8 cellular contexts compared by ENCODE assay signal in genomic region chr3:169945313-169945712, GRCh38.
DNase-seq lines count a peak whose midpoint lies in the region; ATAC-seq lines count a peak whose summit lies in the region.

No MANE protein-coding gene starts in this region.

- H3K27me3 Mint-ChIP-seq in effector memory CD8-positive, alpha-beta T cell, result peaks cover 15 to 20% of the 10 kb centered on the region in 2 donors
- no peaks in the 10 kb centered on the region for H3K27me3 Mint-ChIP-seq in stimulated activated naive CD8-positive, alpha-beta T cell treated with anti-CD3 and anti-CD28 coated beads, Interleukin-15, amount 100 ng/mL, for 72 hours

- H3K4me3 Mint-ChIP-seq in effector memory CD8-positive, alpha-beta T cell, result no peak overlapping the region
- peak overlapping the region; percentile 36 to 64 for H3K4me3 Mint-ChIP-seq in stimulated activated naive CD8-positive, alpha-beta T cell treated with anti-CD3 and anti-CD28 coated beads, Interleukin-15, amount 100 ng/mL, for 72 hours

- H3K4me1 ChIP-seq in effector memory CD4-positive, alpha-beta T cell (ENCODE audit: control insufficient read depth, insufficient read depth, low read length, poor library complexity, severe bottlenecking), result no peaks in the 10 kb centered on the region

- no peaks in the 10 kb centered on the region for H3K27me3 ChIP-seq in effector memory CD4-positive, alpha-beta T cell (replicated peaks; ENCODE audit: control insufficient read depth, insufficient read depth, low read length, poor library complexity, severe bottlenecking)

- no peak overlapping the region for H3K27ac ChIP-seq in effector memory CD4-positive, alpha-beta T cell (ENCODE audit: insufficient read depth, low read length, poor library complexity, severe bottlenecking)

- H3K36me3 ChIP-seq in effector memory CD4-positive, alpha-beta T cell (ENCODE audit: control insufficient read depth, insufficient read depth, low read length), result no peaks in the 10 kb centered on the region

- no peaks in the 10 kb centered on the region for H3K36me3 Mint-ChIP-seq in effector memory CD8-positive, alpha-beta T cell (ENCODE audit: insufficient read depth)

- H3K4me1 Mint-ChIP-seq in effector memory CD8-positive, alpha-beta T cell (ENCODE audit: low read depth in 2 of 2), result peaks cover 0 to 3% of the 10 kb centered on the region in 2 donors
- peaks cover 49% of the 10 kb centered on the region for H3K4me1 Mint-ChIP-seq in stimulated activated naive CD8-positive, alpha-beta T cell treated with anti-CD3 and anti-CD28 coated beads, Interleukin-15, amount 100 ng/mL, for 72 hours

- no peak overlapping the region for H3K27ac Mint-ChIP-seq in effector memory CD8-positive, alpha-beta T cell
- peak overlapping the region in 1 of 2 donors; percentile 70 for H3K27ac Mint-ChIP-seq in stimulated activated naive CD8-positive, alpha-beta T cell treated with anti-CD3 and anti-CD28 coated beads, Interleukin-15, amount 100 ng/mL, for 72 hours

- no peak overlapping the region for H3K4me3 ChIP-seq in effector memory CD4-positive, alpha-beta T cell (ENCODE audit: insufficient read depth, low read depth, low read length, poor library complexity, severe bottlenecking)

- DNase-seq in NOMO-1 treated with dmso at 0.1 percent for 144 hours (lab: John Stamatoyannopoulos, UW; ENCODE audit: unreplicated experiment) (peak; percentile 84), NCI-H526 treated with DMSO at 0.1 percent for 48 hours (lab: John Stamatoyannopoulos, UW) (no peak), DMS 273 treated with DMSO at 0.1 percent for 48 hours (lab: John Stamatoyannopoulos, UW) (no peak)
- no peak for DNase-seq in effector memory CD8-positive, alpha-beta T cell
- DNase-seq in stimulated activated naive CD8-positive, alpha-beta T cell treated with anti-CD3 and anti-CD28 coated beads, Interleukin-15, amount 100 ng/mL, for 72 hours, result peak; percentile 60 to 72
- no peak for DNase-seq in effector memory CD4-positive, alpha-beta T cell

- ATAC-seq in GM18870 (IDR thresholded peaks at IDR 0.05; ENCODE audit: unreplicated experiment) (peak; percentile 77), HG02623 (IDR thresholded peaks at IDR 0.05; ENCODE audit: unreplicated experiment) (peak; percentile 80)
- peak; percentile 72 for ATAC-seq in effector memory CD8-positive, alpha-beta T cell (replicated peaks)
- peak; percentile 97 for ATAC-seq in stimulated activated naive CD8-positive, alpha-beta T cell treated with anti-CD3 and anti-CD28 coated beads, Interleukin-15, amount 100 ng/mL, for 72 hours

- no peaks in the 10 kb centered on the region for H3K9me3 Mint-ChIP-seq in effector memory CD8-positive, alpha-beta T cell
- H3K9me3 Mint-ChIP-seq in stimulated activated naive CD8-positive, alpha-beta T cell treated with anti-CD3 and anti-CD28 coated beads, Interleukin-15, amount 100 ng/mL, for 72 hours, result no peaks in the 10 kb centered on the region

- H3K9me3 ChIP-seq in effector memory CD4-positive, alpha-beta T cell (ENCODE audit: control insufficient read depth, low read length), result no peaks in the 10 kb centered on the region

Comparison
In these comparisons a context has a peak if more than half of its experiments do, and no peak if none do; other contexts are left out.
1. DNase-seq: peak in NOMO-1 treated with dmso at 0.1 percent for 144 hours (single experiment) and stimulated activated naive CD8-positive, alpha-beta T cell treated with anti-CD3 and anti-CD28 coated beads, Interleukin-15, amount 100 ng/mL, for 72 hours (2 of 2); none in effector memory CD8-positive, alpha-beta T cell (0 of 3), NCI-H526 treated with DMSO at 0.1 percent for 48 hours (single experiment), DMS 273 treated with DMSO at 0.1 percent for 48 hours (single experiment) and effector memory CD4-positive, alpha-beta T cell (0 of 3).
2. H3K4me3 Mint-ChIP-seq: peak in stimulated activated naive CD8-positive, alpha-beta T cell treated with anti-CD3 and anti-CD28 coated beads, Interleukin-15, amount 100 ng/mL, for 72 hours (2 of 2); none in effector memory CD8-positive, alpha-beta T cell (0 of 2).
3. Peak in every context shown above with its lines, with median percentiles within 50 percentile points of each other: ATAC-seq.